8 cellular contexts compared by ENCODE assay signal in the genomic region with DNA sequence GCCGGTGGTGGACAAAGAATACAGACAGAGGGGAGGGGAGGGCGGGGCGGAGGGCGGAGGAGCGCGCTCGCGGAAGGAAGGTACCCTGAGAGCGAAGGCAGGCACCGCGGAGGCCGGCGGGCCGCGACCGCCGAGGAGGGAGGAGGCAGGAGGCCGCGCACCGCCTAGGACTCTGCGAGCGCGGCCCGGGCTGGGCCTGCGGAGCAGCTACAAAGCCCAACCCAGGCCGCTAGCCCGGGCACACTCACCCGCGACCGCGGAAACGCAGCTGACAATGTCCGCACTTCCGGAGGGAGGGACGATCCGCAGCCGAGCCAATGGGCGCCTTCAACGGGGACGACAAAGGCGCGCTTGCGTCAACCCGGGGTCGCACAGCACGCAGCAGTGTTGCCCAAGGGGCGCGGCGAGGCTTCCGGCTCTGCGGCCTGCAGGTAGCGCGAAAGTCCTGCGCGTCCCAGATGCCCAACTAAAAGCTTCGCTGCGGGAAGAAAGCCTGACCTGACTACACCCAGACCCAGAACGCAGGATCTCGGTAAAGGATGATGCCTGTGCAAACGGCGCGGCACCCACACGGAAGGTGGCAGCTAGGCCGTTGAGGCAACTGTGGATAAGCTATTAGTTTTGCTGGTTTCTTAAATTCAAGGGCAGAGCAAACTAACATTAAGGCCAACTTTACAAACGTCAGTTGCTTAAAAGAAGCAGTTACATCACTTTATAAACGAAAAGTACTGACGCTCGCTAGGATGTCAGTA. TPM values are rescaled to one million over a fixed set of nuclear protein-coding genes. Genes with fewer than 3 reads are reported as not detected.
DNase-seq lines count a peak whose midpoint lies in the region; ATAC-seq and TF ChIP-seq lines count a peak whose summit lies in the region.

TSS of gene C18orf32 (minus strand) at position 276 of the 752 bp plus-strand sequence. CDS start 3,486 bp downstream, outside the sequence.

- H3K4me1 Mint-ChIP-seq in chondrocyte (ENCODE audit: low read depth): peaks cover 63% of the 10 kb centered on the region

- peak within 1 kb of the TSS; percentile 99 for H3K27ac Mint-ChIP-seq in chondrocyte (ENCODE audit: unreplicated experiment)

- TF ChIP-seq POLR2A in GM19193 (IDR thresholded peaks at IDR 0.05; ENCODE audit: extremely low read depth, insufficient read depth, insufficient read length): peak; percentile 97

- peak; percentile 90 for ATAC-seq in HG03439 (IDR thresholded peaks at IDR 0.05; ENCODE audit: unreplicated experiment)

- H3K27me3 Mint-ChIP-seq in chondrocyte (ENCODE audit: low read depth): no peaks in the 10 kb centered on the region

- peak; percentile 10 for TF ChIP-seq CTCF in chondrocyte (IDR thresholded peaks at IDR 0.05)

- no peaks in the 10 kb centered on the region for H3K9me3 Mint-ChIP-seq in chondrocyte (ENCODE audit: low read depth)

- peaks cover 37% of the 10 kb centered on the region for H3K36me3 Mint-ChIP-seq in chondrocyte (ENCODE audit: low read depth)

- peak; percentile 83 for DNase-seq in AML-193 (lab: John Stamatoyannopoulos, UW)
- DNase-seq in NCI-H510A treated with DMSO at 0.1 percent for 48 hours (lab: John Stamatoyannopoulos, UW): peak; percentile 79
- DNase-seq in activated CD4-positive, alpha-beta T cell treated with anti-CD3 and anti-CD28 coated beads for 24 hours (ENCODE audit: low read depth in 2 of 2): peak; percentile 90 to 92
- DNase-seq in chondrocyte (ENCODE audit: low spot score): peak; percentile 97
- DNase-seq in kidney tubule cell (ENCODE audit: low spot score): peak; percentile 95
- peak; percentile 89 to 96 (median 91) for DNase-seq in stimulated activated CD4-positive, alpha-beta T cell treated with anti-CD3 and anti-CD28 coated beads, Interleukin-1b, Interleukin-23, amount 100 ng/mL, for 24 hours (ENCODE audit: low read depth in 4 of 4, low spot score in 1 of 4)

- H3K4me3 Mint-ChIP-seq in chondrocyte (ENCODE audit: unreplicated experiment): peak within 1 kb of the TSS; percentile 94

RNA-seq across cellular contexts. Expression of gene C18orf32, which starts in this region (rescaled TPM):
- total RNA-seq in chondrocyte: 48.6 to 52.7 TPM (median 48.7 TPM) in 3 replicates

Comparison
In these comparisons a context has a peak if more than half of its experiments do, and no peak if none do; other contexts are left out.
1. Peak in every context shown above with its lines: DNase-seq and ATAC-seq.